ENCODE assay signal across 8 cellular contexts in the genomic region with DNA sequence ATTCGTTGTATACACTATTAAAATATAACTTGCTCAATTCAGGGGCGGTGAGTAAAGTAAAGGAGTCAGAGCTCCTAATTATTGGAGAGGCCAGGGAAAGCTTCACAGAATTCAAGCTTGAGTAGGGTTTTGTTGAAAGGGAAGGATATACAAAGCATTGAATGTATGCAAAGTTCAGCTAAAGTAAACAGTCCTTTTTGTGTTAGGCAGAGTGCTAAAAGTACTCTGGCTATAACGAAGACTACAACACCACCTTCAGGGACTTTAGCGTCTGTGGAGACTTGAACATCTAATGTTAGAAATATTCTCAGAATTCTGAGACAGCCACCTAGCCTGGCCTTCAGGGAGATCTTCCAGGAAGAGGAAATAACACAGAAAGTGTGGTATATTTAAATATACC. TPM values are rescaled to one million over a fixed set of nuclear protein-coding genes. Genes with fewer than 3 reads are reported as not detected.
DNase-seq lines count a peak whose midpoint lies in the region; ATAC-seq lines count a peak whose summit lies in the region.

No MANE protein-coding gene starts in this region.

- H3K4me3 Mint-ChIP-seq in activated naive CD8-positive, alpha-beta T cell treated with anti-CD3 and anti-CD28 coated beads, Interleukin-2, amount 10 ng/mL, durations not matched to agents 7 days and 5 days: peak overlapping the region; percentile 89

- H3K4me1 ChIP-seq in Karpas-422 (ENCODE audit: low read length) (peaks cover 30% of the 10 kb centered on the region), mesendoderm (ENCODE audit: control insufficient read depth, low read depth, low read length) (no peaks in the 10 kb centered on the region)

- H4K20me1 ChIP-seq in Karpas-422 (ENCODE audit: insufficient read depth, low read depth, low read length): no peaks in the 10 kb centered on the region

- H4K8ac ChIP-seq in mesendoderm (ENCODE audit: low read depth, low read length): no peak overlapping the region

- H3K18ac ChIP-seq in mesendoderm (ENCODE audit: low read length): no peak overlapping the region

- H2AFZ ChIP-seq in Karpas-422 (ENCODE audit: low read length): no peak overlapping the region

- no peaks in the 10 kb centered on the region for H3K9me2 ChIP-seq in Karpas-422 (replicated peaks; ENCODE audit: insufficient read depth, low read length)

- H3K4me2 ChIP-seq in Karpas-422 (ENCODE audit: low read depth, low read length, poor library complexity, severe bottlenecking) (peak overlapping the region; percentile 76), mesendoderm (ENCODE audit: low read length) (no peak overlapping the region)

- H3K9me3 ChIP-seq in Karpas-422 (ENCODE audit: low read length): no peaks in the 10 kb centered on the region

- H3K79me2 ChIP-seq in Karpas-422 (ENCODE audit: low read length): no peaks in the 10 kb centered on the region
- H3K79me2 ChIP-seq in mesendoderm (ENCODE audit: control insufficient read depth, insufficient read depth, low read length): no peaks in the 10 kb centered on the region

- H2AK5ac ChIP-seq in mesendoderm (ENCODE audit: low read length): no peak overlapping the region

- POLR2A ChIA-PET in activated naive CD8-positive, alpha-beta T cell treated with anti-CD3 and anti-CD28 coated beads, Interleukin-2, amount 10 ng/mL, durations not matched to agents 7 days and 5 days (lab: Charles Lee): interaction anchor here (0.7 to 3.6 kb wide), 5 partner anchors 13 to 629 kb away, joined by 4 to 20 read pairs (median 4); a partner anchor contains a TSS

- ATAC-seq in activated naive CD8-positive, alpha-beta T cell treated with anti-CD3 and anti-CD28 coated beads, Interleukin-2, amount 10 ng/mL, durations not matched to agents 7 days and 5 days (ENCODE audit: low read depth): peak; percentile 8
- ATAC-seq in GM18511 (IDR thresholded peaks at IDR 0.05; ENCODE audit: unreplicated experiment): no peak

- H2BK15ac ChIP-seq in mesendoderm (replicated peaks; ENCODE audit: low read depth): no peak overlapping the region

- peak overlapping the region; percentile 67 for H3K4me3 ChIP-seq in Karpas-422 (ENCODE audit: low read length)
- no peak overlapping the region for H3K4me3 ChIP-seq in mesendoderm (ENCODE audit: low read length)

- H2BK120ac ChIP-seq in mesendoderm (ENCODE audit: low read depth, low read length): no peak overlapping the region

- H4K5ac ChIP-seq in mesendoderm (ENCODE audit: low read length): no peak overlapping the region

- H3K9me3 Mint-ChIP-seq in activated naive CD8-positive, alpha-beta T cell treated with anti-CD3 and anti-CD28 coated beads, Interleukin-2, amount 10 ng/mL, durations not matched to agents 7 days and 5 days: no peaks in the 10 kb centered on the region

- H3K27ac ChIP-seq in Karpas-422 (ENCODE audit: low read length) (no peak overlapping the region), mesendoderm (ENCODE audit: low read depth, low read length) (no peak overlapping the region)

- H3K4me1 Mint-ChIP-seq in activated naive CD8-positive, alpha-beta T cell treated with anti-CD3 and anti-CD28 coated beads, Interleukin-2, amount 10 ng/mL, durations not matched to agents 7 days and 5 days: peaks cover 16% of the 10 kb centered on the region

- no peak overlapping the region for H2BK5ac ChIP-seq in mesendoderm (ENCODE audit: low read length)

- peaks cover 1% of the 10 kb centered on the region for H3K36me3 Mint-ChIP-seq in activated naive CD8-positive, alpha-beta T cell treated with anti-CD3 and anti-CD28 coated beads, Interleukin-2, amount 10 ng/mL, durations not matched to agents 7 days and 5 days

- peak overlapping the region; percentile 65 for H3K9ac ChIP-seq in Karpas-422 (ENCODE audit: low read length)
- peak overlapping the region; percentile 62 for H3K9ac ChIP-seq in mesendoderm (ENCODE audit: low read length)

- DNase-seq in DMS 273 (lab: John Stamatoyannopoulos, UW; ENCODE audit: unreplicated experiment) (peak; percentile 98), Karpas-422 (peak; percentile 75), mesendoderm (no peak), LoVo (ENCODE audit: low spot score) (no peak), iPS-NIHi11 (ENCODE audit: low spot score) (no peak)
- no peak for DNase-seq in activated naive CD8-positive, alpha-beta T cell treated with anti-CD3 and anti-CD28 coated beads, Interleukin-2, amount 10 ng/mL, durations not matched to agents 7 days and 5 days
- no peak for DNase-seq in stimulated activated naive CD4-positive, alpha-beta T cell (lab: John Stamatoyannopoulos, UW)

- H3K79me1 ChIP-seq in mesendoderm (ENCODE audit: low read length): no peaks in the 10 kb centered on the region

- peaks cover 3% of the 10 kb centered on the region for H3K27me3 Mint-ChIP-seq in activated naive CD8-positive, alpha-beta T cell treated with anti-CD3 and anti-CD28 coated beads, Interleukin-2, amount 10 ng/mL, durations not matched to agents 7 days and 5 days

- H3K27me3 ChIP-seq in Karpas-422 (ENCODE audit: low read length) (no peaks in the 10 kb centered on the region), mesendoderm (ENCODE audit: insufficient read depth, low read length, poor library complexity) (no peaks in the 10 kb centered on the region)

- H3K27ac Mint-ChIP-seq in activated naive CD8-positive, alpha-beta T cell treated with anti-CD3 and anti-CD28 coated beads, Interleukin-2, amount 10 ng/mL, durations not matched to agents 7 days and 5 days: peak overlapping the region; percentile 75

- WGBS in mesendoderm (ENCODE audit: extremely low coverage, insufficient coverage, low lambda C conversion rate): no CpG with 5 or more reads among the region's 4 CpGs

- no peak overlapping the region for H3K4ac ChIP-seq in mesendoderm (ENCODE audit: low read depth, low read length)

- H3K36me3 ChIP-seq in Karpas-422 (ENCODE audit: insufficient read depth, low read length) (no peaks in the 10 kb centered on the region), mesendoderm (ENCODE audit: control insufficient read depth, insufficient read depth, low read length) (no peaks in the 10 kb centered on the region)

- no peak overlapping the region for H3K23ac ChIP-seq in mesendoderm (ENCODE audit: low read length)

- peak overlapping the region; percentile 59 for H3K56ac ChIP-seq in mesendoderm (ENCODE audit: low read length)

RNA-seq across cellular contexts. Expression of a gene that starts 1.1 kb away (rescaled TPM):
- 0.54 TPM in 1 of 2 replicates, not detected in the other for total RNA-seq in Karpas-422 (2014; rRNA removed; shearing (Covaris generic); ENCODE audit: low replicate concordance)
- under 1 TPM; 0.58 to 0.60 TPM for total RNA-seq in activated naive CD8-positive, alpha-beta T cell treated with anti-CD3 and anti-CD28 coated beads, Interleukin-2, amount 10 ng/mL, durations not matched to agents 7 days and 5 days
- polyA plus RNA-seq in mesendoderm (2013, experiment 1 of 2): not detected
- 0.24 TPM for polyA plus RNA-seq in mesendoderm (2013, experiment 2 of 2)

RNA-seq across cellular contexts. Expression of a gene that starts 8.7 kb away (rescaled TPM):
- total RNA-seq in Karpas-422 (2014; rRNA removed; shearing (Covaris generic); ENCODE audit: low replicate concordance): 2.2 and 7.2 TPM in 2 replicates
- total RNA-seq in activated naive CD8-positive, alpha-beta T cell treated with anti-CD3 and anti-CD28 coated beads, Interleukin-2, amount 10 ng/mL, durations not matched to agents 7 days and 5 days: 1 to 10 TPM; 1.4 to 1.7 TPM
- 1.3 TPM for polyA plus RNA-seq in mesendoderm (2013, experiment 1 of 2)
- 1.1 TPM for polyA plus RNA-seq in mesendoderm (2013, experiment 2 of 2)

RNA-seq across cellular contexts. Expression of a gene that starts 29.4 kb away (rescaled TPM):
- total RNA-seq in Karpas-422 (2014; rRNA removed; shearing (Covaris generic); ENCODE audit: low replicate concordance): 38.3 and 77.2 TPM in 2 replicates
- total RNA-seq in activated naive CD8-positive, alpha-beta T cell treated with anti-CD3 and anti-CD28 coated beads, Interleukin-2, amount 10 ng/mL, durations not matched to agents 7 days and 5 days: 10 to 100 TPM; 41.6 to 42.9 TPM
- polyA plus RNA-seq in mesendoderm (2013, experiment 1 of 2): 15.5 TPM
- 16.6 TPM for polyA plus RNA-seq in mesendoderm (2013, experiment 2 of 2)

RNA-seq across cellular contexts. Expression of a gene that starts 32.6 kb away (rescaled TPM):
- not detected in 2 replicates for total RNA-seq in Karpas-422 (2014; rRNA removed; shearing (Covaris generic); ENCODE audit: low replicate concordance)
- under 1 TPM; 0.11 to 0.30 TPM for total RNA-seq in activated naive CD8-positive, alpha-beta T cell treated with anti-CD3 and anti-CD28 coated beads, Interleukin-2, amount 10 ng/mL, durations not matched to agents 7 days and 5 days
- polyA plus RNA-seq in mesendoderm (2013, experiment 1 of 2): 1.8 TPM
- 2.3 TPM for polyA plus RNA-seq in mesendoderm (2013, experiment 2 of 2)

Comparison
In these comparisons a context has a peak if more than half of its experiments do, and no peak if none do; other contexts are left out.
1. DNase-seq: peak in DMS 273 (single experiment) and Karpas-422 (single experiment); none in activated naive CD8-positive, alpha-beta T cell treated with anti-CD3 and anti-CD28 coated beads, Interleukin-2, amount 10 ng/mL, durations not matched to agents 7 days and 5 days (single experiment), mesendoderm (single experiment), LoVo (single experiment), stimulated activated naive CD4-positive, alpha-beta T cell (0 of 6) and iPS-NIHi11 (single experiment).